ENCODE assay signal across 8 cellular contexts in genomic region chr2:191691016-191691725, GRCh38. TPM values are rescaled to one million over a fixed set of nuclear protein-coding genes. Genes with fewer than 3 reads are reported as not detected.
DNase-seq lines count a peak whose midpoint lies in the region; ATAC-seq, FAIRE-seq and TF ChIP-seq lines count a peak whose summit lies in the region.

No MANE protein-coding gene starts in this region.

- H3K4me2 ChIP-seq in Karpas-422 (ENCODE audit: low read depth, low read length, poor library complexity, severe bottlenecking) (no peak overlapping the region), mammary epithelial cell (ENCODE audit: insufficient read depth, low read depth, low read length) (no peak overlapping the region)

- intact Hi-C loops in mammary epithelial cell (cut with micrococcal nuclease): loop anchor here (1.0 kb wide), 2 partner anchors 120 to 125 kb away; no protein-coding TSS in a partner anchor
- intact Hi-C loops in kidney (cut with DNase I): no loop called here

- peak; percentile 42 for DNase-seq in stimulated activated CD4-positive, alpha-beta T cell treated with anti-CD3 and anti-CD28 coated beads, Interleukin-2, amount 100 ng/mL, for 4 hours (ENCODE audit: low read depth)
- DNase-seq in stimulated activated CD4-positive, alpha-beta T cell treated with anti-CD3 and anti-CD28 coated beads, Interleukin-4, amount 100 ng/mL, for 1 hour: no peak
- DNase-seq in Karpas-422 (peak; percentile 86), SJSA1 (ENCODE audit: low read depth in 1 of 2, low spot score in 2 of 2) (peak; percentile 59 to 85), mammary epithelial cell (peak; percentile 63), kidney (no peak), stromal cell of bone marrow (ENCODE audit: low read depth) (peak; percentile 78)

- TF ChIP-seq CTCF in mammary epithelial cell (conservative IDR thresholded peaks at IDR 0.05 in 1 of 2, IDR thresholded peaks at IDR 0.05 in 1 of 2; ENCODE audit: extremely low read depth in 1 of 2, insufficient read depth in 1 of 2, low read depth in 1 of 2, low read length in 2 of 2) (peak; percentile 81 to 85), kidney (IDR thresholded peaks at IDR 0.05; ENCODE audit: borderline replicate concordance, extremely low read depth, insufficient read depth) (peak; percentile 82)

- no peaks in the 10 kb centered on the region for H3K9me2 ChIP-seq in Karpas-422 (replicated peaks; ENCODE audit: insufficient read depth, low read length)

- ATAC-seq in GM21825 (IDR thresholded peaks at IDR 0.05; ENCODE audit: unreplicated experiment): peak; percentile 71

- H3K9ac ChIP-seq in Karpas-422 (ENCODE audit: low read length) (no peak overlapping the region), mammary epithelial cell (ENCODE audit: insufficient read depth, low read length) (no peak overlapping the region), kidney (ENCODE audit: low read length in 2 of 2) (no peak overlapping the region)

- H2AFZ ChIP-seq in Karpas-422 (ENCODE audit: low read length): no peak overlapping the region
- no peak overlapping the region for H2AFZ ChIP-seq in mammary epithelial cell (ENCODE audit: low read depth, low read length)

- H3K4me1 ChIP-seq in Karpas-422 (ENCODE audit: low read length) (peaks cover 4% of the 10 kb centered on the region), SJSA1 (replicated peaks) (peaks cover 57% of the 10 kb centered on the region), mammary epithelial cell (ENCODE audit: insufficient read depth, low read length) (peaks cover 40% of the 10 kb centered on the region), kidney (ENCODE audit: control insufficient read depth in 1 of 2, insufficient read depth in 1 of 2, low read depth in 1 of 2, low read length in 2 of 2) (peaks cover 2 to 33% of the 10 kb centered on the region in 2 donors)

- in situ Hi-C loops in mammary epithelial cell (cut with MboI; ENCODE audit: low sequenced_read_pairs in 2 of 2): loop anchor here (5.0 kb wide), 2 partner anchors 119 to 124 kb away; no protein-coding TSS in a partner anchor

- dilution Hi-C loops in mammary epithelial cell (cut with HindIII; ENCODE audit: low sequenced_read_pairs): no loop called here

- H3K27ac ChIP-seq in Karpas-422 (ENCODE audit: low read length) (no peak overlapping the region), SJSA1 (peak overlapping the region; percentile 28), mammary epithelial cell (ENCODE audit: insufficient read depth, low read depth, low read length) (no peak overlapping the region), kidney (ENCODE audit: low read depth in 2 of 2, low read length in 2 of 2) (no peak overlapping the region)

- H3K9me3 ChIP-seq in Karpas-422 (ENCODE audit: low read length): no peaks in the 10 kb centered on the region
- H3K9me3 ChIP-seq in SJSA1 (replicated peaks): peaks cover 3% of the 10 kb centered on the region; the same call in 1 of the 2 replicates
- H3K9me3 ChIP-seq in mammary epithelial cell (replicated peaks; ENCODE audit: insufficient read depth, low read length): no peaks in the 10 kb centered on the region
- H3K9me3 ChIP-seq in kidney (ENCODE audit: control insufficient read depth in 1 of 2, low read length in 2 of 2): no peaks in the 10 kb centered on the region

- H3K27me3 ChIP-seq in Karpas-422 (ENCODE audit: low read length): no peaks in the 10 kb centered on the region
- H3K27me3 ChIP-seq in SJSA1 (replicated peaks): peaks cover 6% of the 10 kb centered on the region; the same call in 1 of the 2 replicates
- H3K27me3 ChIP-seq in mammary epithelial cell (ENCODE audit: insufficient read depth, low read length): no peaks in the 10 kb centered on the region

- WGBS in mammary epithelial cell (ENCODE audit: low coverage, missing lambda C conversion rate): 20% methylated on average over 5 of the region's 5 CpGs

- peak; percentile 94 for FAIRE-seq in kidney (lab: Jason Lieb, UNC)

- CTCF ChIA-PET in mammary epithelial cell (lab: Charles Lee; ENCODE audit: low non-redundant PET): no interaction called here

- H3K79me2 ChIP-seq in Karpas-422 (ENCODE audit: low read length): no peaks in the 10 kb centered on the region
- peaks cover 6% of the 10 kb centered on the region for H3K79me2 ChIP-seq in mammary epithelial cell (ENCODE audit: insufficient read depth, low read length)

- H4K20me1 ChIP-seq in Karpas-422 (ENCODE audit: insufficient read depth, low read depth, low read length) (no peaks in the 10 kb centered on the region), mammary epithelial cell (ENCODE audit: insufficient read depth, low read length) (no peaks in the 10 kb centered on the region)

- H3K4me3 ChIP-seq in Karpas-422 (ENCODE audit: low read length) (no peak overlapping the region), SJSA1 (no peak overlapping the region), mammary epithelial cell (replicated peaks in 1 of 3; ENCODE audit: insufficient read depth in 1 of 3, low read depth in 2 of 3, low read length in 3 of 3) (no peak overlapping the region), kidney (ENCODE audit: low read length in 2 of 2) (no peak overlapping the region)

- BruUV-seq in mammary epithelial cell (replicated peaks; lab: Mats Ljungman, UMichigan): no TSS peak

- H3K36me3 ChIP-seq in Karpas-422 (ENCODE audit: insufficient read depth, low read length) (peaks cover 22% of the 10 kb centered on the region), SJSA1 (peaks cover 50% of the 10 kb centered on the region), mammary epithelial cell (ENCODE audit: insufficient read depth, low read length) (peaks cover 24% of the 10 kb centered on the region), kidney (ENCODE audit: control insufficient read depth in 1 of 2, insufficient read depth in 2 of 2, low read length in 2 of 2) (no peaks in the 10 kb centered on the region)

RNA-seq across cellular contexts. Expression of gene NABP1, which starts 13.2 kb away (rescaled TPM):
- 47.0 and 52.4 TPM in 2 replicates for total RNA-seq in Karpas-422 (2014; rRNA removed; shearing (Covaris generic); ENCODE audit: low replicate concordance)
- 43.9 and 73.8 TPM in 2 replicates for total RNA-seq in SJSA1 (2014; rRNA removed; shearing (Covaris generic))
- total RNA-seq in mammary epithelial cell (10 to 100 TPM; 77.7 to 88.2 TPM), kidney (39.7 TPM)
- polyA plus RNA-seq in mammary epithelial cell (13.4 TPM), kidney (ENCODE audit: insufficient read depth, low read depth, low replicate concordance) (9.6 TPM)
- 13.1 TPM for polyA minus RNA-seq in mammary epithelial cell

Comparison
In these comparisons a context has a peak if more than half of its experiments do, and no peak if none do; other contexts are left out.
1. DNase-seq: peak in stimulated activated CD4-positive, alpha-beta T cell treated with anti-CD3 and anti-CD28 coated beads, Interleukin-2, amount 100 ng/mL, for 4 hours (single experiment), Karpas-422 (single experiment), SJSA1 (2 of 2), mammary epithelial cell (single experiment) and stromal cell of bone marrow (single experiment); none in stimulated activated CD4-positive, alpha-beta T cell treated with anti-CD3 and anti-CD28 coated beads, Interleukin-4, amount 100 ng/mL, for 1 hour (single experiment) and kidney (single experiment).